ENCODE assay signal across 9 cellular contexts in the genomic region with DNA sequence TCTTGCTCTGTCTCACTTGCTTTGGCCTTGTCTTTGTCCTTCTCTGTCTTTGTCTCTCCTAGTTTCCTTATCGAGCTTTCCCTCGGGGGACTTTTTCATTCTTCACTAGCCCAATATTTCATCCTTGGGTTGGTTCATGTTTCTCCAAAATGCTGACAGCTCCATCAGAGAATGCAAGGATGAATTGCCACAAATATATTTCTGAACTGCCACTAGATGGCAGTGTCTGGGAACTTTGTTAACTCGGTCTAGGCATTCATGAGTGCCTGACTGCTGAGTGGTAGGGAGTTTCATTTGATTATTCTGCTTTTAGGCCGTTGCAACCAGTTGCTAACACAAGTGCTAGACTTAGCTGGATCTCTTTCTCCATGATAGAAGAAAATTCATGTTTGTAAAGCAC.
DNase-seq lines count a peak whose midpoint lies in the region; ATAC-seq, FAIRE-seq and TF ChIP-seq lines count a peak whose summit lies in the region.
"Had no signal": no experiment of that assay in that cellular context is flagged by ENCODE, and none has a peak within 500 bp of the region (broad histone marks: within the 10 kb centered on the region; RNA-seq: fewer than 3 reads in every experiment).

No MANE protein-coding gene starts in this region.

- no peaks in the 10 kb centered on the region for H3K36me3 ChIP-seq in pancreas

- H3K27me3 ChIP-seq in pancreas: peaks cover 0 to 4% (median 0%) of the 10 kb centered on the region in 4 donors

- TF ChIP-seq CTCF in activated B cell treated with CpG ODN at 0.5 μM for 24 hours (IDR thresholded peaks at IDR 0.05) (no peak), pancreas (IDR thresholded peaks at IDR 0.05) (peak; percentile 53 to 69 (median 66))

- POLR2A ChIA-PET in activated B cell treated with CpG ODN at 0.5 μM for 24 hours (lab: Charles Lee): interaction anchor here (0.6 kb wide), 1 partner anchor 303 kb away, joined by 3 read pairs; no protein-coding TSS in a partner anchor

- 0 to 2% methylated on average over 4 of the region's 4 CpGs for WGBS in pancreas, 2 donors

- H3K4me1 Mint-ChIP-seq in activated CD8-positive, alpha-beta memory T cell treated with anti-CD3 and anti-CD28 coated beads, Interleukin-2, amount 10 ng/mL, durations not matched to agents 7 days and 5 days: peaks cover 3% of the 10 kb centered on the region
- H3K4me1 Mint-ChIP-seq in activated B cell treated with CpG ODN at 0.5 μM for 24 hours: no peaks in the 10 kb centered on the region

- H3K9me3 Mint-ChIP-seq in activated CD8-positive, alpha-beta memory T cell treated with anti-CD3 and anti-CD28 coated beads, Interleukin-2, amount 10 ng/mL, durations not matched to agents 7 days and 5 days (ENCODE audit: low read depth): no peaks in the 10 kb centered on the region
- peaks cover 4% of the 10 kb centered on the region for H3K9me3 Mint-ChIP-seq in activated B cell treated with CpG ODN at 0.5 μM for 24 hours

- H3K4me3 ChIP-seq in pancreas: no peak overlapping the region

- H3K27ac Mint-ChIP-seq in activated CD8-positive, alpha-beta memory T cell treated with anti-CD3 and anti-CD28 coated beads, Interleukin-2, amount 10 ng/mL, durations not matched to agents 7 days and 5 days: no peak overlapping the region
- no peak overlapping the region for H3K27ac Mint-ChIP-seq in activated B cell treated with CpG ODN at 0.5 μM for 24 hours

- no peak overlapping the region for H3K27ac ChIP-seq in pancreas
- H3K27ac ChIP-seq: epithelial cell of prostate had no signal

- FAIRE-seq in frontal cortex (lab: Jason Lieb, UNC): peak; percentile 10
- no peak for FAIRE-seq in pancreas (lab: Jason Lieb, UNC)

- peak; percentile 39 for DNase-seq in activated CD8-positive, alpha-beta memory T cell treated with anti-CD3 and anti-CD28 coated beads, Interleukin-2, amount 10 ng/mL, durations not matched to agents 7 days and 5 days
- no peak for DNase-seq in activated CD8-positive, alpha-beta memory T cell treated with anti-CD3 and anti-CD28 coated beads for 24 hours
- DNase-seq in activated B cell treated with CpG ODN at 0.5 μM for 24 hours (no peak), frontal cortex (ENCODE audit: low spot score in 2 of 2) (peak; percentile 12 to 39), pancreas (peak in 2 of 6 donors; percentile 26 to 33), NCI-H2227 treated with DMSO at 0.1 percent for 48 hours (lab: John Stamatoyannopoulos, UW) (no peak), Kasumi-1 (lab: John Stamatoyannopoulos, UW) (no peak)

- no peaks in the 10 kb centered on the region for H3K36me3 Mint-ChIP-seq in activated CD8-positive, alpha-beta memory T cell treated with anti-CD3 and anti-CD28 coated beads, Interleukin-2, amount 10 ng/mL, durations not matched to agents 7 days and 5 days
- H3K36me3 Mint-ChIP-seq in activated B cell treated with CpG ODN at 0.5 μM for 24 hours (ENCODE audit: low read depth): no peaks in the 10 kb centered on the region

- H3K9me3 ChIP-seq in pancreas: no peaks in the 10 kb centered on the region

- intact Hi-C loops in activated B cell treated with CpG ODN at 0.5 μM for 24 hours (cut with micrococcal nuclease) (loop anchor here (1.0 to 2.0 kb wide), 6 partner anchors 66 to 452 kb away; no protein-coding TSS in a partner anchor), pancreas (cut with DNase I) (loop anchor here in 2 of 3 donors (10.0 kb wide), 1 partner anchor 322 kb away; no protein-coding TSS in a partner anchor)

- H3K4me3 Mint-ChIP-seq in activated CD8-positive, alpha-beta memory T cell treated with anti-CD3 and anti-CD28 coated beads, Interleukin-2, amount 10 ng/mL, durations not matched to agents 7 days and 5 days: no peak overlapping the region
- H3K4me3 Mint-ChIP-seq in activated B cell treated with CpG ODN at 0.5 μM for 24 hours: no peak overlapping the region

- no peaks in the 10 kb centered on the region for H3K27me3 Mint-ChIP-seq in activated CD8-positive, alpha-beta memory T cell treated with anti-CD3 and anti-CD28 coated beads, Interleukin-2, amount 10 ng/mL, durations not matched to agents 7 days and 5 days
- H3K27me3 Mint-ChIP-seq in activated B cell treated with CpG ODN at 0.5 μM for 24 hours: no peaks in the 10 kb centered on the region

- ATAC-seq in activated CD8-positive, alpha-beta memory T cell treated with anti-CD3 and anti-CD28 coated beads, Interleukin-2, amount 10 ng/mL, durations not matched to agents 7 days and 5 days: no peak
- peak; percentile 53 for ATAC-seq in HG03045 (IDR thresholded peaks at IDR 0.05; ENCODE audit: unreplicated experiment)
- ATAC-seq in activated B cell treated with CpG ODN at 0.5 μM for 24 hours (ENCODE audit: low read depth): peak; percentile 42
- ATAC-seq in pancreas: peak; percentile 58 to 91 (median 86)

- CTCF ChIA-PET in activated CD8-positive, alpha-beta memory T cell treated with anti-CD3 and anti-CD28 coated beads, Interleukin-2, amount 10 ng/mL, durations not matched to agents 7 days and 5 days (lab: Charles Lee): interaction anchor here (0.7 to 2.7 kb wide), 11 partner anchors 20 to 338 kb away, joined by 3 to 27 read pairs (median 5); no protein-coding TSS in a partner anchor
- CTCF ChIA-PET in activated B cell treated with CpG ODN at 0.5 μM for 24 hours (lab: Charles Lee): interaction anchor here (0.8 to 4.1 kb wide), 19 partner anchors 9 to 451 kb away, joined by 3 to 63 read pairs (median 4); partner anchors contain the start of gene MBNL3

- no peaks in the 10 kb centered on the region for H3K4me1 ChIP-seq in pancreas

Comparison
In these comparisons a context has a peak if more than half of its experiments do, and no peak if none do; other contexts are left out.
1. DNase-seq: peak in activated CD8-positive, alpha-beta memory T cell treated with anti-CD3 and anti-CD28 coated beads, Interleukin-2, amount 10 ng/mL, durations not matched to agents 7 days and 5 days (single experiment) and frontal cortex (2 of 2); none in activated CD8-positive, alpha-beta memory T cell treated with anti-CD3 and anti-CD28 coated beads for 24 hours (single experiment), activated B cell treated with CpG ODN at 0.5 μM for 24 hours (single experiment), NCI-H2227 treated with DMSO at 0.1 percent for 48 hours (single experiment) and Kasumi-1 (0 of 2).